In genomic region chr14:26206640-26207039, GRCh38 we compare ENCODE assay signal across 17 cellular contexts.
A peak's percentile ranks its signal among the peaks of the same experiment; 100 is the strongest.
DNase-seq lines count a peak whose midpoint lies in the region; ATAC-seq and TF ChIP-seq lines count a peak whose summit lies in the region.
"Had no signal": no experiment of that assay in that cellular context is flagged by ENCODE, and none has a peak within 500 bp of the region (broad histone marks: within the 10 kb centered on the region; RNA-seq: fewer than 3 reads in every experiment).

No MANE protein-coding gene starts in this region.

- TF ChIP-seq CTCF in LNCaP clone FGC (IDR thresholded peaks at IDR 0.05; ENCODE audit: control insufficient read depth, extremely low read depth, insufficient read depth), result peak; percentile 35; the same call in 1 of the 2 replicates
- TF ChIP-seq CTCF in OCI-LY3 (IDR thresholded peaks at IDR 0.05; ENCODE audit: low read depth, low read length), result peak; percentile 57
- peak; percentile 37 for TF ChIP-seq CTCF in hepatocyte (IDR thresholded peaks at IDR 0.05; ENCODE audit: poor library complexity)
- TF ChIP-seq CTCF in progenitor cell of endocrine pancreas (IDR thresholded peaks at IDR 0.05; ENCODE audit: unreplicated experiment), result no peak
- no peak for TF ChIP-seq CTCF in WERI-Rb-1 (IDR thresholded peaks at IDR 0.05; ENCODE audit: low read depth, low read length)

- DNase-seq in DMS 273 (lab: John Stamatoyannopoulos, UW; ENCODE audit: unreplicated experiment), result peak; percentile 7
- DNase-seq in DMS 273 treated with DMSO at 0.1 percent for 48 hours (lab: John Stamatoyannopoulos, UW), result no peak
- no peak for DNase-seq in LNCaP clone FGC (ENCODE audit: low read depth)
- DNase-seq in hepatocyte (ENCODE audit: low spot score), result no peak
- DNase-seq in progenitor cell of endocrine pancreas (ENCODE audit: low spot score, unreplicated experiment), result no peak
- DNase-seq in WERI-Rb-1, result no peak
- DNase-seq: DMS153, NCI-H2029 treated with DMSO at 0.1 percent for 48 hours, NCI-H345, NCI-H774 had no signal

- H3K4me2 ChIP-seq in OCI-LY3 (ENCODE audit: low read length) (no peak overlapping the region; the same call in 1 of the 2 replicates), hepatocyte (no peak overlapping the region)
- H3K4me2 ChIP-seq: BLaER1 had no signal

- peaks cover 51% of the 10 kb centered on the region for H3K27me3 Mint-ChIP-seq in progenitor cell of endocrine pancreas

- WGBS in hepatocyte (ENCODE audit: low lambda C conversion rate, missing lambda C conversion rate), result 60% methylated on average over 2 of the region's 2 CpGs

- H3K9ac ChIP-seq in OCI-LY3 (ENCODE audit: low read length), result no peak overlapping the region
- H3K9ac ChIP-seq: BLaER1 had no signal

- no peaks in the 10 kb centered on the region for H3K9me2 ChIP-seq in hepatocyte (replicated peaks; ENCODE audit: insufficient read depth)

- peaks cover 2% of the 10 kb centered on the region for H3K4me1 Mint-ChIP-seq in progenitor cell of endocrine pancreas (ENCODE audit: low read depth)

- H2AFZ ChIP-seq in OCI-LY3 (ENCODE audit: low read depth, low read length) (no peak overlapping the region), hepatocyte (no peak overlapping the region)

- H3K36me3 Mint-ChIP-seq in progenitor cell of endocrine pancreas (ENCODE audit: insufficient read depth), result no peaks in the 10 kb centered on the region

- H3K27ac ChIP-seq in OCI-LY3 (ENCODE audit: low read length), result no peak overlapping the region
- no peak overlapping the region for H3K27ac ChIP-seq in hepatocyte
- H3K27ac ChIP-seq in WERI-Rb-1, result no peak overlapping the region
- H3K27ac ChIP-seq: 22Rv1, BLaER1 had no signal

- H3K4me3 ChIP-seq in LNCaP clone FGC (ENCODE audit: low read depth, low read length) (no peak overlapping the region), OCI-LY3 (ENCODE audit: low read length) (no peak overlapping the region), hepatocyte (no peak overlapping the region), WERI-Rb-1 (ENCODE audit: low read depth, low read length) (no peak overlapping the region)
- H3K4me3 ChIP-seq: BLaER1, HAP-1 had no signal

- H3K9me3 ChIP-seq in OCI-LY3 (ENCODE audit: insufficient read depth, low read length), result no peaks in the 10 kb centered on the region
- no peaks in the 10 kb centered on the region for H3K9me3 ChIP-seq in hepatocyte (ENCODE audit: low read depth)
- H3K9me3 ChIP-seq in WERI-Rb-1 (ENCODE audit: severe bottlenecking), result no peaks in the 10 kb centered on the region
- H3K9me3 ChIP-seq: HAP-1 had no signal

- H3K27me3 ChIP-seq in OCI-LY3 (ENCODE audit: low read depth, low read length) (peaks cover 63% of the 10 kb centered on the region), hepatocyte (peaks cover 33% of the 10 kb centered on the region), WERI-Rb-1 (ENCODE audit: insufficient read depth, low read depth, severe bottlenecking) (peaks cover 25% of the 10 kb centered on the region)

- ATAC-seq in HG03442 (IDR thresholded peaks at IDR 0.05; ENCODE audit: unreplicated experiment), result no peak
- ATAC-seq: Panc1, Right ventricle myocardium inferior had no signal

- H3K79me2 ChIP-seq in OCI-LY3 (ENCODE audit: low read length) (no peaks in the 10 kb centered on the region), hepatocyte (no peaks in the 10 kb centered on the region)

- H4K20me1 ChIP-seq in OCI-LY3 (ENCODE audit: insufficient read depth, low read length), result 0 out of 2 replicates have a peak, but pooled peaks cover 4% of the 10 kb centered on the region
- H4K20me1 ChIP-seq in hepatocyte (ENCODE audit: insufficient read depth, poor library complexity, severe bottlenecking), result no peaks in the 10 kb centered on the region

- H3K9me3 Mint-ChIP-seq in progenitor cell of endocrine pancreas (ENCODE audit: low read depth), result no peaks in the 10 kb centered on the region

- H3K36me3 ChIP-seq in OCI-LY3 (replicated peaks; ENCODE audit: low read depth, low read length) (no peaks in the 10 kb centered on the region), hepatocyte (replicated peaks; ENCODE audit: insufficient read depth, low read depth) (no peaks in the 10 kb centered on the region), WERI-Rb-1 (no peaks in the 10 kb centered on the region)
- H3K36me3 ChIP-seq: BLaER1, HAP-1 had no signal

- 0 out of 2 replicates have a peak, but pooled peaks cover 3% of the 10 kb centered on the region for H3K4me1 ChIP-seq in OCI-LY3 (ENCODE audit: low read length)
- H3K4me1 ChIP-seq in hepatocyte (ENCODE audit: insufficient read depth), result peaks cover 4% of the 10 kb centered on the region
- H3K4me1 ChIP-seq: BLaER1 had no signal

- no peak overlapping the region for H3K27ac Mint-ChIP-seq in progenitor cell of endocrine pancreas

- H3K4me3 Mint-ChIP-seq in progenitor cell of endocrine pancreas (ENCODE audit: low read depth), result no peak overlapping the region

Comparison
In these comparisons a context has a peak if more than half of its experiments do, and no peak if none do; other contexts are left out.
1. CTCF ChIP-seq: peak in LNCaP clone FGC (single experiment), OCI-LY3 (single experiment) and hepatocyte (single experiment); none in progenitor cell of endocrine pancreas (single experiment) and WERI-Rb-1 (single experiment).